ENCODE assay signal across 8 cellular contexts in the genomic region with DNA sequence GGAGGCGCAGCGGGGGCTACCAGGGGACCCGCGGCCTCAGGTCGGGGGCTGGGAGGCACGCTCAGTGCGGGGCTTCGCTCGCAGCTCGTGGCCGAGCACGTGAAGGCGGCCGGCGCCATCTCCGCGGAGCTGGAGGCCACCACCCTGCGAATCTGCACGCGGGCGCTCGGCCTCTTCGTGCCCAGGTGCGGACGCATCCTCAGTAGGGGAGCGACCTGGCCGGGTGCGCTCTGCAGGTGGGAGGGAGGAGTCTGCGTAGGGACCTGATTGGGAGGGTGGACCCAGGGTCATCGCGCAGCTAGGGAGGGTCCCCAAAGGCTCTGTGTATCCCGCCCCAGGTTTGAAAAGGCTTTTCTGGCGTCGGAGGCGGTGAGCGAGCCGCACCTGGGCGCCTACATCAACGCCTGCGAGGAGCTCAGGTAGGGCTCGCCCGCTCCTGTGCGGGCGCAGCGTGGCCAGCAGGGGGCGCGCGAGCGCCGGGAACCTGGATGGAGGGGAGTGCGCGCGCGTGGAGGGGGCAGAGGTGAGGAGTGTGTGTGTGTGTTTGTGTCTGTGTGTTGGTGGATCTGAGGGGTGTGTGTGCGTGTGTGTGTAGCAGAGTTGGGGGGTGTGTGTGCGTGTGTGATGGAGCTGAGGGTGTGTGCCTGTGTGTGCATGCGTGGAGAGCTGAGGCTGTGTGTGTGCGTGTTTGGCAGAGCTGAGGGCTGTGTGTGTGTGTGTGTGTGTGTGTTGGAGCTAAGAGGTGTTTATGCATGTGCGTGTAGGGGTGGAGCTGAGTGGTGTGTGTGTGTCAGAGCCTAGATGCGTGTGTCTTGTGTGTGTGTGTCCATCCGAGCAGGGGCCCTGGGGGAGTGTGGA. TPM values are rescaled to one million over a fixed set of nuclear protein-coding genes. Genes with fewer than 3 reads are reported as not detected.
DNase-seq lines count a peak whose midpoint lies in the region; ATAC-seq and TF ChIP-seq lines count a peak whose summit lies in the region.

No MANE protein-coding gene starts in this region.

- no peak overlapping the region for H2AFZ ChIP-seq in Karpas-422 (ENCODE audit: low read length)

- ATAC-seq in HG03095 (IDR thresholded peaks at IDR 0.05; ENCODE audit: unreplicated experiment): no peak

- no peaks in the 10 kb centered on the region for H3K79me2 ChIP-seq in Karpas-422 (ENCODE audit: low read length)

- no peaks in the 10 kb centered on the region for H3K9me2 ChIP-seq in Karpas-422 (replicated peaks; ENCODE audit: insufficient read depth, low read length)

- peak; percentile 89 to 99 (median 99) for TF ChIP-seq CTCF in ascending aorta (IDR thresholded peaks at IDR 0.05)

- H3K9me3 ChIP-seq in Karpas-422 (ENCODE audit: low read length) (no peaks in the 10 kb centered on the region), ascending aorta (no peaks in the 10 kb centered on the region), iPS-15b (ENCODE audit: control insufficient read depth, insufficient read depth, low read length) (no peaks in the 10 kb centered on the region)

- H3K4me1 Mint-ChIP-seq in T-helper 2 cell treated with Interferon-gamma antibody and Interleukin-4, amounts not matched to agents 5 μg/mL and 100 μg/mL, for 36 hours (ENCODE audit: low read depth): peaks cover 4% of the 10 kb centered on the region

- no peak overlapping the region for H3K27ac Mint-ChIP-seq in T-helper 2 cell treated with Interferon-gamma antibody and Interleukin-4, amounts not matched to agents 5 μg/mL and 100 μg/mL, for 36 hours

- H3K27me3 ChIP-seq in Karpas-422 (ENCODE audit: low read length) (no peaks in the 10 kb centered on the region), ascending aorta (peaks cover 28% of the 10 kb centered on the region), iPS-15b (ENCODE audit: control insufficient read depth, insufficient read depth, low read length) (peaks cover 16% of the 10 kb centered on the region)

- H3K4me2 ChIP-seq in Karpas-422 (ENCODE audit: low read depth, low read length, poor library complexity, severe bottlenecking): no peak overlapping the region

- no peaks in the 10 kb centered on the region for H3K36me3 Mint-ChIP-seq in T-helper 2 cell treated with Interferon-gamma antibody and Interleukin-4, amounts not matched to agents 5 μg/mL and 100 μg/mL, for 36 hours (ENCODE audit: low read depth)

- H4K20me1 ChIP-seq in Karpas-422 (ENCODE audit: insufficient read depth, low read depth, low read length): peaks cover 17% of the 10 kb centered on the region

- H3K9ac ChIP-seq in Karpas-422 (ENCODE audit: low read length): no peak overlapping the region
- no peak overlapping the region for H3K9ac ChIP-seq in iPS-15b (ENCODE audit: low read depth, low read length)

- intact Hi-C loops in ascending aorta (cut with DNase I): loop anchor here (1.0 to 10.0 kb wide), 3 partner anchors 80 to 410 kb away; no protein-coding TSS in a partner anchor

- H3K36me3 ChIP-seq in Karpas-422 (ENCODE audit: insufficient read depth, low read length): no peaks in the 10 kb centered on the region
- H3K36me3 ChIP-seq in ascending aorta: no peaks in the 10 kb centered on the region
- H3K36me3 ChIP-seq in iPS-15b (ENCODE audit: control insufficient read depth, insufficient read depth, low read length): no peaks in the 10 kb centered on the region

- peak; percentile 67 for DNase-seq in NCI-H2196 (lab: John Stamatoyannopoulos, UW; ENCODE audit: unreplicated experiment)
- DNase-seq in NCI-H2196 treated with DMSO at 0.1 percent for 48 hours (lab: John Stamatoyannopoulos, UW; ENCODE audit: unreplicated experiment): no peak
- peak; percentile 91 for DNase-seq in Karpas-422
- peak; percentile 53 for DNase-seq in T-helper 2 cell treated with Interferon-gamma antibody and Interleukin-4, amounts not matched to agents 5 μg/mL and 100 μg/mL, for 36 hours (ENCODE audit: low spot score)
- no peak for DNase-seq in ascending aorta (ENCODE audit: low spot score in 2 of 2)
- peak; percentile 51 to 67 for DNase-seq in stimulated activated CD4-positive, alpha-beta T cell treated with anti-CD3 and anti-CD28 coated beads, Interleukin-15, amount 100 ng/mL, for 1 hour (ENCODE audit: low read depth in 1 of 2, low spot score in 1 of 2)

- H3K27me3 Mint-ChIP-seq in T-helper 2 cell treated with Interferon-gamma antibody and Interleukin-4, amounts not matched to agents 5 μg/mL and 100 μg/mL, for 36 hours (ENCODE audit: low read depth): peaks cover 33% of the 10 kb centered on the region

- H3K9me3 Mint-ChIP-seq in T-helper 2 cell treated with Interferon-gamma antibody and Interleukin-4, amounts not matched to agents 5 μg/mL and 100 μg/mL, for 36 hours: no peaks in the 10 kb centered on the region

- H3K4me3 Mint-ChIP-seq in T-helper 2 cell treated with Interferon-gamma antibody and Interleukin-4, amounts not matched to agents 5 μg/mL and 100 μg/mL, for 36 hours: no peak overlapping the region

- peaks cover 19% of the 10 kb centered on the region for H3K4me1 ChIP-seq in Karpas-422 (ENCODE audit: low read length)
- H3K4me1 ChIP-seq in ascending aorta: peaks cover 3 to 14% of the 10 kb centered on the region in 2 donors
- H3K4me1 ChIP-seq in iPS-15b (ENCODE audit: control insufficient read depth, insufficient read depth, low read length): peaks cover 6% of the 10 kb centered on the region

- H3K27ac ChIP-seq in Karpas-422 (ENCODE audit: low read length) (no peak overlapping the region), ascending aorta (no peak overlapping the region)

- no peak overlapping the region for H3K4me3 ChIP-seq in Karpas-422 (ENCODE audit: low read length)
- H3K4me3 ChIP-seq in ascending aorta: peak overlapping the region in 1 of 2 donors; percentile 11
- peak overlapping the region; percentile 18 for H3K4me3 ChIP-seq in iPS-15b (ENCODE audit: low read depth, low read length)

RNA-seq across cellular contexts. Expression of a gene that starts 10.4 kb away (rescaled TPM):
- total RNA-seq in Karpas-422 (2014; rRNA removed; shearing (Covaris generic); ENCODE audit: low replicate concordance): not detected in 2 replicates
- total RNA-seq in ascending aorta: not detected

RNA-seq across cellular contexts. Expression of a gene that starts 18.4 kb away (rescaled TPM):
- not detected in 2 replicates for total RNA-seq in Karpas-422 (2014; rRNA removed; shearing (Covaris generic); ENCODE audit: low replicate concordance)
- 133 TPM for total RNA-seq in ascending aorta

RNA-seq across cellular contexts. Expression of a gene that starts 20.9 kb away (rescaled TPM):
- not detected in 2 replicates for total RNA-seq in Karpas-422 (2014; rRNA removed; shearing (Covaris generic); ENCODE audit: low replicate concordance)
- total RNA-seq in ascending aorta: not detected

RNA-seq across cellular contexts. Expression of a gene that starts 47.5 kb away (rescaled TPM):
- 1.6 and 4.7 TPM in 2 replicates for total RNA-seq in Karpas-422 (2014; rRNA removed; shearing (Covaris generic); ENCODE audit: low replicate concordance)
- 96.5 TPM for total RNA-seq in ascending aorta

Comparison
In these comparisons a context has a peak if more than half of its experiments do, and no peak if none do; other contexts are left out.
1. DNase-seq: peak in NCI-H2196 (single experiment), Karpas-422 (single experiment), T-helper 2 cell treated with Interferon-gamma antibody and Interleukin-4, amounts not matched to agents 5 μg/mL and 100 μg/mL, for 36 hours (single experiment) and stimulated activated CD4-positive, alpha-beta T cell treated with anti-CD3 and anti-CD28 coated beads, Interleukin-15, amount 100 ng/mL, for 1 hour (2 of 2); none in NCI-H2196 treated with DMSO at 0.1 percent for 48 hours (single experiment) and ascending aorta (0 of 2).
2. RNA of a gene that starts 18.4 kb away (total RNA-seq): 133 TPM in ascending aorta (single experiment); not detected in Karpas-422; every median in the first group is over 100 times any median in the second.